ENCODE assay signal across 19 cellular contexts in genomic region chr5:154516475-154516874, GRCh38. TPM values are rescaled to one million over a fixed set of nuclear protein-coding genes. Genes with fewer than 3 reads are reported as not detected.
DNase-seq lines count a peak whose midpoint lies in the region; ATAC-seq and TF ChIP-seq lines count a peak whose summit lies in the region.
"Had no signal": no experiment of that assay in that cellular context is flagged by ENCODE, and none has a peak within 500 bp of the region (broad histone marks: within the 10 kb centered on the region; RNA-seq: fewer than 3 reads in every experiment).

No MANE protein-coding gene starts in this region.

- no peak overlapping the region for H3K4me3 Mint-ChIP-seq in mesothelial cell of epicardium
- H3K4me3 Mint-ChIP-seq: HFFc6 had no signal

- peaks cover 37% of the 10 kb centered on the region for H3K4me1 Mint-ChIP-seq in mesothelial cell of epicardium

- no peak for ATAC-seq in SK-N-SH treated with all-trans-retinoic acid at 6 μM for 48 hours
- ATAC-seq in HG02840 (IDR thresholded peaks at IDR 0.05; ENCODE audit: low FRiP score, unreplicated experiment) = no peak
- ATAC-seq in mucosa of descending colon = no peak
- no peak for ATAC-seq in HG03025 (IDR thresholded peaks at IDR 0.05; ENCODE audit: low FRiP score, unreplicated experiment)
- ATAC-seq: HepG2 had no signal

- no peak overlapping the region for H2AFZ ChIP-seq in Karpas-422 (ENCODE audit: low read length)

- H3K9me3 ChIP-seq in Karpas-422 (ENCODE audit: low read length) (no peaks in the 10 kb centered on the region), mucosa of descending colon (no peaks in the 10 kb centered on the region)
- H3K9me3 ChIP-seq: SJCRH30 had no signal

- H3K27me3 Mint-ChIP-seq in mesothelial cell of epicardium (ENCODE audit: low read depth) = no peaks in the 10 kb centered on the region

- no peaks in the 10 kb centered on the region for H4K20me1 ChIP-seq in Karpas-422 (ENCODE audit: insufficient read depth, low read depth, low read length)

- H3K4me2 ChIP-seq in Karpas-422 (ENCODE audit: low read depth, low read length, poor library complexity, severe bottlenecking) = no peak overlapping the region

- H3K9ac ChIP-seq in Karpas-422 (ENCODE audit: low read length) = no peak overlapping the region

- no peaks in the 10 kb centered on the region for H3K27me3 ChIP-seq in Karpas-422 (ENCODE audit: low read length)

- H3K4me1 ChIP-seq in Karpas-422 (ENCODE audit: low read length) (no peaks in the 10 kb centered on the region), mucosa of descending colon (ENCODE audit: low read depth) (no peaks in the 10 kb centered on the region)
- H3K4me1 ChIP-seq: SJCRH30 had no signal

- no peaks in the 10 kb centered on the region for H3K9me3 Mint-ChIP-seq in mesothelial cell of epicardium
- H3K9me3 Mint-ChIP-seq: HFFc6 had no signal

- no peaks in the 10 kb centered on the region for H3K36me3 Mint-ChIP-seq in mesothelial cell of epicardium

- H3K36me3 ChIP-seq in Karpas-422 (ENCODE audit: insufficient read depth, low read length) (no peaks in the 10 kb centered on the region), mucosa of descending colon (ENCODE audit: low read depth) (no peaks in the 10 kb centered on the region)
- H3K36me3 ChIP-seq: SJCRH30 had no signal

- TF ChIP-seq CTCF in mesothelial cell of epicardium (IDR thresholded peaks at IDR 0.05; ENCODE audit: unreplicated experiment) (no peak), mucosa of descending colon (IDR thresholded peaks at IDR 0.05) (no peak)

- DNase-seq in DMS53 (lab: John Stamatoyannopoulos, UW) (peak; percentile 30), DMS53 treated with DMSO at 0.1 percent for 48 hours (lab: John Stamatoyannopoulos, UW; ENCODE audit: unreplicated experiment) (no peak), Karpas-422 (peak; percentile 39), mesothelial cell of epicardium (ENCODE audit: low spot score in 2 of 2, unreplicated experiment in 2 of 2) (no peak), mucosa of descending colon (no peak)
- DNase-seq: 8988T, C1 segment of cervical spinal cord, DMS79, GOT3, HFFc6, Kasumi-1, NCI-H146, NCI-H2081 treated with DMSO at 0.1 percent for 48 hours, SJCRH30 had no signal

- no peaks in the 10 kb centered on the region for H3K79me2 ChIP-seq in Karpas-422 (ENCODE audit: low read length)

- peak overlapping the region; percentile 47 for H3K27ac Mint-ChIP-seq in mesothelial cell of epicardium
- H3K27ac Mint-ChIP-seq: HFFc6 had no signal

- H3K9me2 ChIP-seq in Karpas-422 (replicated peaks; ENCODE audit: insufficient read depth, low read length) = no peaks in the 10 kb centered on the region

- no peak overlapping the region for H3K4me3 ChIP-seq in Karpas-422 (ENCODE audit: low read length)
- H3K4me3 ChIP-seq in mucosa of descending colon = no peak overlapping the region
- H3K4me3 ChIP-seq: SJCRH30 had no signal

- H3K27ac ChIP-seq in Karpas-422 (ENCODE audit: low read length) = no peak overlapping the region
- H3K27ac ChIP-seq: SJCRH30 had no signal

- intact Hi-C loops in mucosa of descending colon (cut with DNase I, micrococcal nuclease) = no loop called here

TF ChIP-seq in SK-N-SH treated with all-trans-retinoic acid at 6 μM for 48 hours, 23 proteins besides CTCF, POLR2A, EP300 and RAD21:
- TF ChIP-seq PPARA (CRISPR knock-in tag; IDR thresholded peaks at IDR 0.05; ENCODE audit: borderline replicate concordance) (no peak), ISL1 (CRISPR knock-in tag; IDR thresholded peaks at IDR 0.05) (no peak), ZNF8 (CRISPR knock-in tag; IDR thresholded peaks at IDR 0.05) (peak; percentile 93)

RNA-seq across cellular contexts. Expression of gene HAND1, which starts 38.4 kb away (rescaled TPM):
- total RNA-seq in Karpas-422 (2014; rRNA removed; shearing (Covaris generic); ENCODE audit: low replicate concordance) = not detected in 2 replicates
- total RNA-seq in mesothelial cell of epicardium (16.5 to 19.3 TPM (median 16.9 TPM) in 3 replicates), mucosa of descending colon (10 to 100 TPM in 1 of 3 donors, 1 to 10 TPM in 1, under 1 TPM in 1; 0.61 to 47.3 (median 1.8) TPM)
- total RNA-seq: HepG2, HFFc6, RPMI7951, SJCRH30 had no signal

Comparison
In these comparisons a context has a peak if more than half of its experiments do, and no peak if none do; other contexts are left out.
1. DNase-seq: peak in DMS53 (single experiment) and Karpas-422 (single experiment); none in DMS53 treated with DMSO at 0.1 percent for 48 hours (single experiment), mesothelial cell of epicardium (0 of 2) and mucosa of descending colon (0 of 3).